Comparison of ENCODE assay signal across 13 cellular contexts in the genomic region with DNA sequence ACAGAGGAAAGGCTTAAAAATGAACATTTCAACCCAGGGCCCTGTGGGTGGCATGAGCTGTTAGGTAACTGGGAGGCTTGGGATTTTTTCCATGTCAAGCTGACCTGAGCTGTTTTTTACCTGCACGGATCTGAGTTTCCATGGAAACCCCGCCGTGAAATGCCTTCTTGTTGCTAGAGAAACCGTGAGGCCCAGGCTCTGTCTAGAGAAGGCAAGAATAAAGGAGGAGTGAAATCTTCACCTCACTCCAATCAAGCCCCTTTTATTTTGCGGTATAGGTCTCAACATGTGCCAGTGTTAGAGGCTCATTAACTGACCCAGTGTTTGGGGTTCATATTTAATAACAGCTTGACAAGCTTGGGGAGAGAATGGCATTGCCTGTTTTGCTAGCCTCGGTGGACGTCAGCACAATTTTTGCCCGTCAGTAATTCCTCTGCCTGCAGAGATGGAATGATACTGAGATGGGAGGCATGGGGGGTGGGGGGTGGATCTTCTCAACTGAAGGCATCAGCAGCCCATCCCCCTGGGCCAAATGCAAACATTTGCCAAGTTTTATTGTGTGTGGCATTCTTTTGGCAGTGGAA. TPM values are rescaled to one million over a fixed set of nuclear protein-coding genes. Genes with fewer than 3 reads are reported as not detected.
A peak's percentile ranks its signal among the peaks of the same experiment; 100 is the strongest.
DNase-seq lines count a peak whose midpoint lies in the region; ATAC-seq and TF ChIP-seq lines count a peak whose summit lies in the region.
"Had no signal": no experiment of that assay in that cellular context is flagged by ENCODE, and none has a peak within 500 bp of the region (broad histone marks: within the 10 kb centered on the region; RNA-seq: fewer than 3 reads in every experiment).

No MANE protein-coding gene starts in this region.

- H3K36me3 Mint-ChIP-seq in GM23338 (ENCODE audit: low read depth) = no peaks in the 10 kb centered on the region

- no peaks in the 10 kb centered on the region for H3K9me2 ChIP-seq in GM23338 (ENCODE audit: insufficient read depth)

- H3K27me3 ChIP-seq in GM23338 (ENCODE audit: insufficient read depth) (no peaks in the 10 kb centered on the region), psoas muscle (ENCODE audit: insufficient read depth in 3 of 3, low read length in 2 of 3) (no peaks in the 10 kb centered on the region)
- H3K27me3 ChIP-seq: SJCRH30 had no signal

- intact Hi-C loops in psoas muscle (cut with DNase I) = loop anchor here in 1 of 2 donors (5.0 kb wide), 2 partner anchors 45 to 50 kb away; a partner anchor contains a TSS

- no peaks in the 10 kb centered on the region for H3F3A ChIP-seq in GM23338 (replicated peaks; ENCODE audit: low read depth)

- ATAC-seq in GM23338 = peak; percentile 89
- ATAC-seq in psoas muscle = no peak
- ATAC-seq in HG02938 (IDR thresholded peaks at IDR 0.05; ENCODE audit: unreplicated experiment) = no peak
- no peak for ATAC-seq in HG03521 (IDR thresholded peaks at IDR 0.05; ENCODE audit: unreplicated experiment)
- ATAC-seq: esophagus mucosa had no signal

- H3K4me3 Mint-ChIP-seq in GM23338 = peak overlapping the region; percentile 44

- no peak for TF ChIP-seq CTCF in GM23338 (conservative IDR thresholded peaks at IDR 0.05; ENCODE audit: low read depth in 2 of 2)
- TF ChIP-seq CTCF in VCaP (conservative IDR thresholded peaks at IDR 0.05) = no peak
- TF ChIP-seq CTCF in psoas muscle (IDR thresholded peaks at IDR 0.05) = no peak

- H3K27ac Mint-ChIP-seq in GM23338 = peak overlapping the region; percentile 91

- H3K79me2 ChIP-seq in GM23338 (replicated peaks; ENCODE audit: insufficient read depth) = no peaks in the 10 kb centered on the region

- no peaks in the 10 kb centered on the region for H3K36me3 ChIP-seq in GM23338 (ENCODE audit: insufficient read depth)
- H3K36me3 ChIP-seq in psoas muscle (ENCODE audit: insufficient read depth in 1 of 2, low read depth in 1 of 2) = peaks cover 0 to 26% of the 10 kb centered on the region in 2 donors

- H3K27me3 Mint-ChIP-seq in GM23338 (ENCODE audit: insufficient read depth, low read depth, poor library complexity) = peaks cover 6% of the 10 kb centered on the region

- H3K4me3 ChIP-seq in GM23338 = no peak overlapping the region
- H3K4me3 ChIP-seq in psoas muscle = no peak overlapping the region
- H3K4me3 ChIP-seq: GM23248, SJCRH30 had no signal

- 0 out of 2 replicates have a peak overlapping the region, but pooled peaks have one; percentile 9 for H2AFZ ChIP-seq in GM23338
- H2AFZ ChIP-seq: GM23248 had no signal

- H3K27ac ChIP-seq in GM23338 (ENCODE audit: low read depth) (no peak overlapping the region), VCaP (peak overlapping the region; percentile 85), psoas muscle (peak overlapping the region; percentile 82)
- H3K27ac ChIP-seq: GM23248, SJCRH30 had no signal

- peaks cover 17% of the 10 kb centered on the region for H3K4me1 ChIP-seq in GM23338 (ENCODE audit: insufficient read depth)
- H3K4me1 ChIP-seq in psoas muscle = peaks cover 75% of the 10 kb centered on the region
- H3K4me1 ChIP-seq: SJCRH30 had no signal

- H3K4me2 ChIP-seq in GM23338 = peak overlapping the region; percentile 22; the same call in 1 of the 2 replicates

- WGBS in psoas muscle, 3 donors = 29 to 42% (median 31%) methylated on average over 8 of the region's 8 CpGs

- H3K9me3 Mint-ChIP-seq in GM23338 = no peaks in the 10 kb centered on the region

- no peaks in the 10 kb centered on the region for H4K20me1 ChIP-seq in GM23338 (replicated peaks; ENCODE audit: insufficient read depth)

- peaks cover 25% of the 10 kb centered on the region for H3K4me1 Mint-ChIP-seq in GM23338

- DNase-seq in GM23338 (ENCODE audit: low spot score) (peak; percentile 83), iPS DF 19.7 (ENCODE audit: low read depth, low spot score) (peak; percentile 38), psoas muscle (no peak), NCI-H1694 (lab: John Stamatoyannopoulos, UW) (no peak), NCI-H2029 (lab: John Stamatoyannopoulos, UW) (no peak)
- DNase-seq: activated CD4-positive, alpha-beta T cell treated with anti-CD3 and anti-CD28 coated beads, Interleukin-2, amount 50 U/mL, for 48 hours; GM23248; SJCRH30; stimulated activated CD4-positive, alpha-beta T cell treated with anti-CD3 and anti-CD28 coated beads, Interleukin-4, amount 100 ng/mL, for 1 hour had no signal

- H3K9me3 ChIP-seq in psoas muscle = no peaks in the 10 kb centered on the region
- H3K9me3 ChIP-seq: SJCRH30 had no signal

TF ChIP-seq in GM23338, 12 proteins besides CTCF, POLR2A, EP300 and RAD21 (continues in another document):
- no peak for TF ChIP-seq STAT1 (IDR thresholded peaks at IDR 0.05; ENCODE audit: unreplicated experiment)
- TF ChIP-seq JUNB (IDR thresholded peaks at IDR 0.05; ENCODE audit: unreplicated experiment) = no peak
- TF ChIP-seq, protein P1, sequence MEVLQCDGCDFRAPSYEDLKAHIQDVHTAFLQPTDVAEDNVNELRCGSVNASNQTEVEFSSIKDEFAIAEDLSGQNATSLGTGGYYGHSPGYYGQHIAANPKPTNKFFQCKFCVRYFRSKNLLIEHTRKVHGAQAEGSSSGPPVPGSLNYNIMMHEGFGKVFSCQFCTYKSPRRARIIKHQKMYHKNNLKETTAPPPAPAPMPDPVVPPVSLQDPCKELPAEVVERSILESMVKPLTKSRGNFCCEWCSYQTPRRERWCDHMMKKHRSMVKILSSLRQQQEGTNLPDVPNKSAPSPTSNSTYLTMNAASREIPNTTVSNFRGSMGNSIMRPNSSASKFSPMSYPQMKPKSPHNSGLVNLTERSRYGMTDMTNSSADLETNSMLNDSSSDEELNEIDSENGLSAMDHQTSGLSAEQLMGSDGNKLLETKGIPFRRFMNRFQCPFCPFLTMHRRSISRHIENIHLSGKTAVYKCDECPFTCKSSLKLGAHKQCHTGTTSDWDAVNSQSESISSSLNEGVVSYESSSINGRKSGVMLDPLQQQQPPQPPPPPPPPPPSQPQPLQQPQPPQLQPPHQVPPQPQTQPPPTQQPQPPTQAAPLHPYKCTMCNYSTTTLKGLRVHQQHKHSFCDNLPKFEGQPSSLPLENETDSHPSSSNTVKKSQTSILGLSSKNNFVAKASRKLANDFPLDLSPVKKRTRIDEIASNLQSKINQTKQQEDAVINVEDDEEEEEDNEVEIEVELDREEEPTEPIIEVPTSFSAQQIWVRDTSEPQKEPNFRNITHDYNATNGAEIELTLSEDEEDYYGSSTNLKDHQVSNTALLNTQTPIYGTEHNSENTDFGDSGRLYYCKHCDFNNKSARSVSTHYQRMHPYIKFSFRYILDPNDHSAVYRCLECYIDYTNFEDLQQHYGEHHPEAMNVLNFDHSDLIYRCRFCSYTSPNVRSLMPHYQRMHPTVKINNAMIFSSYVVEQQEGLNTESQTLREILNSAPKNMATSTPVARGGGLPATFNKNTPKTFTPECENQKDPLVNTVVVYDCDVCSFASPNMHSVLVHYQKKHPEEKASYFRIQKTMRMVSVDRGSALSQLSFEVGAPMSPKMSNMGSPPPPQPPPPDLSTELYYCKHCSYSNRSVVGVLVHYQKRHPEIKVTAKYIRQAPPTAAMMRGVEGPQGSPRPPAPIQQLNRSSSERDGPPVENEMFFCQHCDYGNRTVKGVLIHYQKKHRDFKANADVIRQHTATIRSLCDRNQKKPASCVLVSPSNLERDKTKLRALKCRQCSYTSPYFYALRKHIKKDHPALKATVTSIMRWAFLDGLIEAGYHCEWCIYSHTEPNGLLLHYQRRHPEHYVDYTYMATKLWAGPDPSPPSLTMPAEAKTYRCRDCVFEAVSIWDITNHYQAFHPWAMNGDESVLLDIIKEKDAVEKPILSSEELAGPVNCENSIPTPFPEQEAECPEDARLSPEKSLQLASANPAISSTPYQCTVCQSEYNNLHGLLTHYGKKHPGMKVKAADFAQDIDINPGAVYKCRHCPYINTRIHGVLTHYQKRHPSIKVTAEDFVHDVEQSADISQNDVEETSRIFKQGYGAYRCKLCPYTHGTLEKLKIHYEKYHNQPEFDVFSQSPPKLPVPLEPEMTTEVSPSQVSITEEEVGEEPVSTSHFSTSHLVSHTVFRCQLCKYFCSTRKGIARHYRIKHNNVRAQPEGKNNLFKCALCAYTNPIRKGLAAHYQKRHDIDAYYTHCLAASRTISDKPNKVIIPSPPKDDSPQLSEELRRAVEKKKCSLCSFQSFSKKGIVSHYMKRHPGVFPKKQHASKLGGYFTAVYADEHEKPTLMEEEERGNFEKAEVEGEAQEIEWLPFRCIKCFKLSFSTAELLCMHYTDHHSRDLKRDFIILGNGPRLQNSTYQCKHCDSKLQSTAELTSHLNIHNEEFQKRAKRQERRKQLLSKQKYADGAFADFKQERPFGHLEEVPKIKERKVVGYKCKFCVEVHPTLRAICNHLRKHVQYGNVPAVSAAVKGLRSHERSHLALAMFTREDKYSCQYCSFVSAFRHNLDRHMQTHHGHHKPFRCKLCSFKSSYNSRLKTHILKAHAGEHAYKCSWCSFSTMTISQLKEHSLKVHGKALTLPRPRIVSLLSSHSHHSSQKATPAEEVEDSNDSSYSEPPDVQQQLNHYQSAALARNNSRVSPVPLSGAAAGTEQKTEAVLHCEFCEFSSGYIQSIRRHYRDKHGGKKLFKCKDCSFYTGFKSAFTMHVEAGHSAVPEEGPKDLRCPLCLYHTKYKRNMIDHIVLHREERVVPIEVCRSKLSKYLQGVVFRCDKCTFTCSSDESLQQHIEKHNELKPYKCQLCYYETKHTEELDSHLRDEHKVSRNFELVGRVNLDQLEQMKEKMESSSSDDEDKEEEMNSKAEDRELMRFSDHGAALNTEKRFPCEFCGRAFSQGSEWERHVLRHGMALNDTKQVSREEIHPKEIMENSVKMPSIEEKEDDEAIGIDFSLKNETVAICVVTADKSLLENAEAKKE (CRISPR knock-in tag; IDR thresholded peaks at IDR 0.05) = no peak
- TF ChIP-seq CREB1 (CRISPR knock-in tag; IDR thresholded peaks at IDR 0.05; ENCODE audit: low read depth) = no peak

RNA-seq across cellular contexts. Expression of a gene that starts 48.9 kb away (rescaled TPM):
- 9.2 and 10.1 TPM in 2 replicates for total RNA-seq in GM23338 (2014; rRNA removed; shearing (Covaris generic))
- polyA plus RNA-seq in GM23338 (2016; fragmentation: Nextera tagmentation; extraction: Ambion mirVana) (13.7 and 18.0 TPM in 2 replicates), psoas muscle (10 to 100 TPM in 1 of 3 donors, 1 to 10 TPM in 2; 7.6 to 10.2 (median 8.9) TPM)
- total RNA-seq in psoas muscle = 10 to 100 TPM; 11.3 to 19.7 (median 15.8) TPM

Comparison
In these comparisons a context has a peak if more than half of its experiments do, and no peak if none do; other contexts are left out.
1. DNase-seq: peak in GM23338 (single experiment) and iPS DF 19.7 (single experiment); none in psoas muscle (0 of 2), NCI-H1694 (single experiment) and NCI-H2029 (single experiment).